In genomic region chr5:77463905-77464304, GRCh38 we compare ENCODE assay signal across 19 cellular contexts. TPM values are rescaled to one million over a fixed set of nuclear protein-coding genes. Genes with fewer than 3 reads are reported as not detected.
DNase-seq lines count a peak whose midpoint lies in the region; ATAC-seq, FAIRE-seq and TF ChIP-seq lines count a peak whose summit lies in the region.
"Had no signal": no experiment of that assay in that cellular context is flagged by ENCODE, and none has a peak within 500 bp of the region (broad histone marks: within the 10 kb centered on the region; RNA-seq: fewer than 3 reads in every experiment).

No MANE protein-coding gene starts in this region.

- TF ChIP-seq CTCF in AG10803 (conservative IDR thresholded peaks at IDR 0.05; ENCODE audit: low read length) = no peak
- TF ChIP-seq CTCF in HEK293 (tag by site-specific recombination; IDR thresholded peaks at IDR 0.05) = no peak
- no peak for TF ChIP-seq CTCF in upper lobe of right lung (IDR thresholded peaks at IDR 0.05)

- H3K27me3 ChIP-seq in upper lobe of right lung = no peaks in the 10 kb centered on the region
- H3K27me3 ChIP-seq: BE2C had no signal

- intact Hi-C loops in upper lobe of right lung (cut with DNase I) = no loop called here

- H3K4me1 ChIP-seq in HEK293 (ENCODE audit: control insufficient read depth, insufficient read depth, low read length) (no peaks in the 10 kb centered on the region), upper lobe of right lung (no peaks in the 10 kb centered on the region)
- H3K4me1 ChIP-seq: BE2C had no signal

- ATAC-seq in HG03135 (IDR thresholded peaks at IDR 0.05; ENCODE audit: unreplicated experiment) = no peak
- ATAC-seq in GM18867 (IDR thresholded peaks at IDR 0.05; ENCODE audit: unreplicated experiment) = no peak
- ATAC-seq in upper lobe of right lung = no peak

- CTCF ChIA-PET in HEK293 (lab: Yijun Ruan, JAX) = no interaction called here

- H3K9me3 ChIP-seq in HEK293 (ENCODE audit: control insufficient read depth, insufficient read depth, low read depth, low read length) = no peaks in the 10 kb centered on the region
- H3K9me3 ChIP-seq in upper lobe of right lung = no peaks in the 10 kb centered on the region
- H3K9me3 ChIP-seq: BE2C had no signal

- FAIRE-seq in endometrium (lab: Jason Lieb, UNC) (peak; percentile 18), frontal cortex (lab: Jason Lieb, UNC) (peak; percentile 13)

- DNase-seq in AG10803 (ENCODE audit: low read depth) (peak; percentile 54), frontal cortex (ENCODE audit: low spot score in 2 of 2) (no peak), upper lobe of right lung (no peak), ecto neural progenitor cell (ENCODE audit: low spot score) (no peak)
- DNase-seq: BE2C; CD4-positive, alpha-beta T cell; DMS79; HFFc6; NCI-H1417 treated with DMSO at 0.1 percent for 48 hours; NCI-H2029; NCI-H2171; NCI-H446; NCI-H69; OCI-M1; SIG-M5 had no signal

- H3K36me3 ChIP-seq in HEK293 (ENCODE audit: control insufficient read depth in 2 of 2, insufficient read depth in 1 of 2, low read length in 2 of 2) (no peaks in the 10 kb centered on the region), upper lobe of right lung (no peaks in the 10 kb centered on the region)
- H3K36me3 ChIP-seq: BE2C had no signal

- POLR2A ChIA-PET in HEK293 (lab: Yijun Ruan, JAX) = interaction anchor here (0.7 kb wide), 1 partner anchor 154 kb away, joined by 7 read pairs; no protein-coding TSS in a partner anchor

- H3K27ac ChIP-seq in HEK293 (ENCODE audit: extremely low read depth, low read depth, low read length) (no peak overlapping the region), upper lobe of right lung (no peak overlapping the region)

- H3K4me3 ChIP-seq in AG10803 (ENCODE audit: low read length) (no peak overlapping the region), HEK293 (ENCODE audit: low read depth, low read length) (no peak overlapping the region), upper lobe of right lung (no peak overlapping the region)

TF ChIP-seq in HEK293, 187 proteins besides CTCF, POLR2A, EP300 and RAD21:
- TF ChIP-seq ZNF362 (tag by site-specific recombination; IDR thresholded peaks at IDR 0.05) (peak; percentile 48; the same call in 1 of the 2 replicates), ZNF174 (tag by site-specific recombination; IDR thresholded peaks at IDR 0.05) (no peak)

RNA-seq across cellular contexts. Expression of gene WDR41, which starts 28.2 kb away (rescaled TPM):
- 87.2 TPM for total RNA-seq in frontal cortex
- 35.7 TPM for total RNA-seq in upper lobe of right lung
